27 cellular contexts compared by ENCODE assay signal in the genomic region with DNA sequence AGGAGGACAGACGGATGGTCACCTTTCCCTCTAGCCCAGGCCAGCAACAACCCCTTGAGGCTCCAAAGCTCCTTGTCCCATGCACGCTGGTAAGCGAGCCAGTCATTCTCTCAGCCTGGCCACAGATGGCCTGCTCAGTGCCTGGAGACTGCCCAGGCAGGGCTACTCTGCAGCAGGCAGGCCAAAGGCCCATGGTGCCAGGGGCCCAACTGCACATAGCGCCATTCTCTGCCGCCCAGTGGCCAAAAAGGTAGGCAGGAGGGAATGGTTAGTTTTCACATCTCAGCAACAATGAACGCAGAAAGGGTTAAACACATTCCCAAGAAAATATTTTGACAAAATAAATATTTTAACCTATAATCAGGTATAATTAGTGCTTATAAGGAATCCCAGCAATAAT. TPM values are rescaled to one million over a fixed set of nuclear protein-coding genes. Genes with fewer than 3 reads are reported as not detected.
A peak's percentile ranks its signal among the peaks of the same experiment; 100 is the strongest.
DNase-seq lines count a peak whose midpoint lies in the region; ATAC-seq, FAIRE-seq and TF ChIP-seq lines count a peak whose summit lies in the region.
"Had no signal": no experiment of that assay in that cellular context is flagged by ENCODE, and none has a peak within 500 bp of the region (broad histone marks: within the 10 kb centered on the region; RNA-seq: fewer than 3 reads in every experiment).

No MANE protein-coding gene starts in this region.

- intact Hi-C loops in K562 (cut with micrococcal nuclease), result no loop called here
- intact Hi-C loops in head of caudate nucleus (cut with DNase I), result no loop called here
- intact Hi-C loops in gastrocnemius medialis (cut with DNase I; ENCODE audit: low total_unique reads), result loop anchor here (1.0 to 10.0 kb wide), 2 partner anchors 32 to 340 kb away; a partner anchor contains a TSS
- intact Hi-C loops in MCF 10A (cut with micrococcal nuclease), result no loop called here

- no peak for TF ChIP-seq CTCF in K562 (IDR thresholded peaks at IDR 0.05 in 2 of 3, conservative IDR thresholded peaks at IDR 0.05 in 1 of 3; ENCODE audit: insufficient read depth in 2 of 3, low read depth in 1 of 3, low read length in 3 of 3)
- TF ChIP-seq CTCF in gastrocnemius medialis (IDR thresholded peaks at IDR 0.05 in 4 of 5, conservative IDR thresholded peaks at IDR 0.05 in 1 of 5), result peak in 3 of 5 experiments; percentile 45 to 54 (median 46)
- no peak for TF ChIP-seq CTCF in MCF 10A (IDR thresholded peaks at IDR 0.05; ENCODE audit: unreplicated experiment)

- H3K4me1 ChIP-seq in K562 (replicated peaks in 1 of 2; ENCODE audit: control insufficient read depth in 2 of 2, insufficient read depth in 2 of 2, low read length in 2 of 2) (peaks cover 33 to 86% of the 10 kb centered on the region in 2 experiments), gastrocnemius medialis (peaks cover 38 to 61% of the 10 kb centered on the region in 2 donors)

- H3K27ac ChIP-seq in K562 (ENCODE audit: extremely low read depth, low read depth, low read length), result no peak overlapping the region
- H3K27ac ChIP-seq in gastrocnemius medialis, result peak overlapping the region; percentile 33 to 100 (median 88)
- H3K27ac ChIP-seq: coronary artery, sigmoid colon, upper lobe of right lung had no signal

- no peak for TF ChIP-seq RAD21 in K562 (CRISPR knock-in tag; conservative IDR thresholded peaks at IDR 0.05 in 1 of 2, IDR thresholded peaks at IDR 0.05 in 1 of 2)

- peaks cover 12% of the 10 kb centered on the region for H3K79me2 ChIP-seq in K562 (ENCODE audit: control insufficient read depth, insufficient read depth, low read length)

- H2AFZ ChIP-seq in K562 (ENCODE audit: low read depth, low read length), result no peak overlapping the region

- H3K27me3 ChIP-seq in K562 (ENCODE audit: control insufficient read depth in 2 of 2, insufficient read depth in 2 of 2, low read length in 2 of 2) (no peaks in the 10 kb centered on the region), gastrocnemius medialis (no peaks in the 10 kb centered on the region)
- H3K27me3 ChIP-seq: BLaER1 treated with 17β-estradiol and CSF1 and Interleukin-3, amounts not matched to agents 10 nM and 100 nM; esophagus squamous epithelium; sigmoid colon; upper lobe of right lung had no signal

- H3K9me3 Mint-ChIP-seq in MCF 10A (ENCODE audit: unreplicated experiment), result no peaks in the 10 kb centered on the region
- H3K9me3 Mint-ChIP-seq: activated CD4-positive, alpha-beta T cell treated with anti-CD3 and anti-CD28 coated beads, Interleukin-2, amount 10 ng/mL, durations not matched to agents 24 days and 14 days; activated T-cell treated with anti-CD3 and anti-CD28 coated beads, Interleukin-2, amount 50 U/mL, for 24 hours; naive B cell; WTC11 had no signal

- H4K20me1 ChIP-seq in K562 (replicated peaks; ENCODE audit: control insufficient read depth, insufficient read depth, low read length), result 0 out of 2 replicates have a peak, but pooled peaks cover 3% of the 10 kb centered on the region
- H4K20me1 ChIP-seq: BLaER1 treated with 17β-estradiol and CSF1 and Interleukin-3, amounts not matched to agents 10 nM and 100 nM had no signal

- in situ Hi-C loops in G401 (cut with HindIII; ENCODE audit: low sequenced_read_pairs), result no loop called here
- in situ Hi-C loops in K562 (cut with MboI), result no loop called here
- in situ Hi-C loops in gastrocnemius medialis (cut with MboI; ENCODE audit: low sequenced_read_pairs in 4 of 4), result no loop called here

- no peak overlapping the region for H3K4me3 ChIP-seq in K562
- H3K4me3 ChIP-seq in gastrocnemius medialis, result no peak overlapping the region
- H3K4me3 ChIP-seq: BLaER1 treated with 17β-estradiol and CSF1 and Interleukin-3, amounts not matched to agents 10 nM and 100 nM; coronary artery; esophagus squamous epithelium; left ventricle myocardium inferior; prostate gland; sigmoid colon; upper lobe of right lung had no signal

- no peaks in the 10 kb centered on the region for H3K9me3 ChIP-seq in K562 (replicated peaks; ENCODE audit: control insufficient read depth, insufficient read depth, low read depth, low read length)
- no peaks in the 10 kb centered on the region for H3K9me3 ChIP-seq in gastrocnemius medialis
- H3K9me3 ChIP-seq: BLaER1 treated with 17β-estradiol and CSF1 and Interleukin-3, amounts not matched to agents 10 nM and 100 nM; esophagus squamous epithelium; left ventricle myocardium inferior; prostate gland; sigmoid colon; upper lobe of right lung had no signal

- 82% methylated on average over 6 of the region's 6 CpGs for WGBS in K562 (ENCODE audit: insufficient coverage, low coverage, missing lambda C conversion rate)

- H3K36me3 Mint-ChIP-seq in MCF 10A (ENCODE audit: insufficient read depth, unreplicated experiment), result peaks cover 4% of the 10 kb centered on the region
- H3K36me3 Mint-ChIP-seq: activated naive CD8-positive, alpha-beta T cell; naive B cell; WTC11 had no signal

- peaks cover 7% of the 10 kb centered on the region for H3K4me1 Mint-ChIP-seq in MCF 10A (ENCODE audit: insufficient read depth, unreplicated experiment)

- no peak overlapping the region for H3K4me2 ChIP-seq in K562 (ENCODE audit: insufficient read depth, low read length)

- H3K4me3 Mint-ChIP-seq in MCF 10A (ENCODE audit: unreplicated experiment), result no peak overlapping the region
- H3K4me3 Mint-ChIP-seq: activated CD4-positive, alpha-beta T cell treated with anti-CD3 and anti-CD28 coated beads, Interleukin-2, amount 10 ng/mL, durations not matched to agents 24 days and 14 days; activated naive CD8-positive, alpha-beta T cell; activated T-cell treated with anti-CD3 and anti-CD28 coated beads, Interleukin-2, amount 50 U/mL, for 24 hours; naive B cell; WTC11 had no signal

- 0 out of 4 replicates have a peak overlapping the region, but pooled peaks of 1 of the 2 experiments have one; percentile 4 for H3K9ac ChIP-seq in K562 (ENCODE audit: insufficient read depth in 1 of 2, low read depth in 2 of 2, low read length in 2 of 2)

- TF ChIP-seq POLR2A in K562 (conservative IDR thresholded peaks at IDR 0.05), result no peak
- TF ChIP-seq POLR2A in gastrocnemius medialis (IDR thresholded peaks at IDR 0.05), result no peak

- no TSS peak for BruUV-seq in K562 (replicated peaks; lab: Mats Ljungman, UMichigan)
- BruUV-seq in MCF 10A (replicated peaks; lab: Mats Ljungman, UMichigan), result no TSS peak

- no peak for TF ChIP-seq EP300 in K562 (IDR thresholded peaks at IDR 0.05; ENCODE audit: low read length)

- no peaks in the 10 kb centered on the region for H3K36me3 ChIP-seq in K562 (ENCODE audit: control insufficient read depth, insufficient read depth, low read length)
- H3K36me3 ChIP-seq in gastrocnemius medialis, result peaks cover 0 to 8% of the 10 kb centered on the region in 2 donors
- H3K36me3 ChIP-seq: prostate gland, upper lobe of right lung had no signal

- DNase-seq in G401 (ENCODE audit: low spot score) (peak; percentile 88), K562 (ENCODE audit: extremely low read depth in 1 of 4, low spot score in 3 of 4) (no peak), head of caudate nucleus (peak in 31 of 42 donors; percentile 45 to 84 (median 68)), gastrocnemius medialis (no peak), germinal center (ENCODE audit: low spot score) (no peak), MCF 10A (ENCODE audit: unreplicated experiment) (no peak), SIG-M5 treated with dmso at 0.1 percent for 504 hours (lab: John Stamatoyannopoulos, UW; ENCODE audit: unreplicated experiment) (no peak), NCI-H748 treated with DMSO at 0.1 percent for 48 hours (lab: John Stamatoyannopoulos, UW) (no peak)
- DNase-seq: activated CD4-positive, alpha-beta T cell treated with anti-CD3 and anti-CD28 coated beads, Interleukin-2, amount 10 ng/mL, durations not matched to agents 24 days and 14 days; activated effector memory CD4-positive, alpha-beta T cell treated with anti-CD3 and anti-CD28 coated beads, Interleukin-2, amount 50 U/mL, for 16 hours; activated T-cell treated with anti-CD3 and anti-CD28 coated beads, Interleukin-2, amount 50 U/mL, for 24 hours; esophagus squamous epithelium; left ventricle myocardium inferior; naive B cell; NCI-H1092; NCI-H1694 treated with DMSO at 0.1 percent for 48 hours; NCI-H2171; sigmoid colon; stimulated activated CD4-positive, alpha-beta T cell treated with anti-CD3 and anti-CD28 coated beads, Interleukin-4, amount 100 ng/mL, for 24 hours; upper lobe of right lung had no signal

- H3K27ac Mint-ChIP-seq in MCF 10A (ENCODE audit: low read depth, unreplicated experiment), result no peak overlapping the region
- H3K27ac Mint-ChIP-seq: activated CD4-positive, alpha-beta T cell treated with anti-CD3 and anti-CD28 coated beads, Interleukin-2, amount 10 ng/mL, durations not matched to agents 24 days and 14 days; activated naive CD8-positive, alpha-beta T cell; activated T-cell treated with anti-CD3 and anti-CD28 coated beads, Interleukin-2, amount 50 U/mL, for 24 hours; naive B cell; WTC11 had no signal

- FAIRE-seq in K562 (lab: Jason Lieb, UNC), result no peak
- FAIRE-seq: frontal cortex, islet of Langerhans had no signal

- CTCF ChIA-PET in K562 (lab: Yijun Ruan, JAX; ENCODE audit: low intra/inter-chr PET ratio), result no interaction called here
- CTCF ChIA-PET in MCF 10A (lab: Yijun Ruan, JAX), result interaction anchor here (0.6 to 5.3 kb wide), 2 partner anchors 14 to 277 kb away, joined by 3 to 39 read pairs; no protein-coding TSS in a partner anchor

- no peaks in the 10 kb centered on the region for H3K9me1 ChIP-seq in K562 (ENCODE audit: control insufficient read depth, insufficient read depth, low read length)

- no peak for ATAC-seq in K562
- no peak for ATAC-seq in gastrocnemius medialis
- ATAC-seq: upper lobe of right lung, WTC11 had no signal

- H3K27me3 Mint-ChIP-seq in MCF 10A (ENCODE audit: insufficient read depth, unreplicated experiment), result no peaks in the 10 kb centered on the region
- H3K27me3 Mint-ChIP-seq: activated CD4-positive, alpha-beta T cell treated with anti-CD3 and anti-CD28 coated beads, Interleukin-2, amount 10 ng/mL, durations not matched to agents 24 days and 14 days; activated naive CD8-positive, alpha-beta T cell; activated T-cell treated with anti-CD3 and anti-CD28 coated beads, Interleukin-2, amount 50 U/mL, for 24 hours; naive B cell had no signal

- POLR2A ChIA-PET in K562 (lab: Yijun Ruan, JAX), result interaction anchor here (1.9 to 2.8 kb wide), 2 partner anchors 8 to 12 kb away, joined by 7 to 9 read pairs; a partner anchor contains a TSS
- POLR2A ChIA-PET in MCF 10A (lab: Yijun Ruan, JAX), result no interaction called here

RNA-seq across cellular contexts. Expression of a gene that starts 7.7 kb away (rescaled TPM):
- 116 and 155 TPM in 2 replicates for total RNA-seq in G401 (2014; rRNA removed; shearing (Covaris generic))
- 392 and 1,233 TPM in 2 replicates for total RNA-seq in K562 (2011; cell fraction: chromatin; rRNA removed; ENCODE audit: low replicate concordance)
- 729 and 820 TPM in 2 replicates for total RNA-seq in K562 (2011; cell fraction: nucleolus; rRNA removed)
- 484 and 520 TPM in 2 replicates for total RNA-seq in K562 (2011; cell fraction: nucleoplasm; rRNA removed)
- 69.4 and 80.7 TPM in 2 replicates for total RNA-seq in K562 (2014; rRNA removed)
- total RNA-seq in K562 (2014; rRNA removed; fragmentation: Illumina TruSeq; extraction: Trizol), result 28.6 and 31.2 TPM in 2 replicates
- 69.5 and 69.7 TPM in 2 replicates for total RNA-seq in K562 (2015; rRNA removed; fragmentation: Illumina TruSeq; extraction: Trizol)
- total RNA-seq in K562 (2021), result 134 and 169 TPM in 2 replicates
- 35.6 and 140 TPM in 2 replicates for polyA plus RNA-seq in K562 (2011; rRNA removed)
- polyA plus RNA-seq in K562 (2011; cell fraction: cytosol; rRNA removed), result 54.3 and 84.0 TPM in 2 replicates
- polyA plus RNA-seq in K562 (2011; cell fraction: nucleus; rRNA removed), result 590 and 682 TPM in 2 replicates
- polyA plus RNA-seq in K562 (2012), result 162 and 169 TPM in 2 replicates
- 98.4 and 117 TPM in 2 replicates for polyA plus RNA-seq in K562 (2014; fragmentation: Illumina TruSeq; extraction: Trizol)
- 1 to 10 TPM; 1.6 to 1.7 TPM for polyA plus RNA-seq in K562 (2014; fragmentation: Nextera tagmentation; extraction: Ambion mirVana)
- polyA plus RNA-seq in K562 (2014; rRNA removed), result 90.3 and 91.1 TPM in 2 replicates
- polyA minus RNA-seq in K562 (2011; rRNA and poly(A)+ RNA removed), result 33.6 and 42.1 TPM in 2 replicates
- 133 and 177 TPM in 2 replicates for polyA minus RNA-seq in K562 (2011; cell fraction: cytosol; rRNA and poly(A)+ RNA removed)
- 150 and 229 TPM in 2 replicates for polyA minus RNA-seq in K562 (2011; cell fraction: nucleus; rRNA and poly(A)+ RNA removed)
- total RNA-seq in gastrocnemius medialis, result 10 to 100 TPM; 11.1 to 64.5 (median 32.3) TPM
- total RNA-seq in MCF 10A (2022), result 87.1 and 91.7 TPM in 2 replicates

Comparison
In these comparisons a context has a peak if more than half of its experiments do, and no peak if none do; other contexts are left out.
1. DNase-seq: peak in G401 (single experiment) and head of caudate nucleus (31 of 42); none in K562 (0 of 4), gastrocnemius medialis (0 of 2), germinal center (single experiment), MCF 10A (single experiment), SIG-M5 treated with dmso at 0.1 percent for 504 hours (single experiment) and NCI-H748 treated with DMSO at 0.1 percent for 48 hours (single experiment).
2. CTCF ChIP-seq: peak in gastrocnemius medialis (3 of 5); none in K562 (0 of 3) and MCF 10A (single experiment).